Comparison of ENCODE assay signal across 26 cellular contexts in genomic region chr2:109028738-109029443, GRCh38. TPM values are rescaled to one million over a fixed set of nuclear protein-coding genes. Genes with fewer than 3 reads are reported as not detected.
"Had no signal": no experiment of that assay in that cellular context is flagged by ENCODE, and none has a peak within 500 bp of the region (broad histone marks: within the 10 kb centered on the region; RNA-seq: fewer than 3 reads in every experiment).

No MANE protein-coding gene starts in this region.

- H3K4me3 Mint-ChIP-seq: activated CD4-positive, alpha-beta memory T cell treated with anti-CD3 and anti-CD28 coated beads for 36 hours; activated CD4-positive, alpha-beta T cell treated with anti-CD3 and anti-CD28 coated beads, Interleukin-2, amount 10 ng/mL, durations not matched to agents 7 days and 5 days; activated naive CD8-positive, alpha-beta T cell treated with anti-CD3 and anti-CD28 coated beads for 36 hours; activated T-cell treated with anti-CD3 and anti-CD28 coated beads, Interleukin-2, amount 50 U/mL, for 72 hours had no signal

- H3K4me3 ChIP-seq: MG63, SK-N-MC had no signal

- H3K27me3 Mint-ChIP-seq: activated CD4-positive, alpha-beta memory T cell treated with anti-CD3 and anti-CD28 coated beads for 36 hours; activated CD4-positive, alpha-beta T cell treated with anti-CD3 and anti-CD28 coated beads, Interleukin-2, amount 10 ng/mL, durations not matched to agents 7 days and 5 days; activated naive CD8-positive, alpha-beta T cell treated with anti-CD3 and anti-CD28 coated beads for 36 hours had no signal

- DNase-seq: activated CD4-positive, alpha-beta memory T cell treated with anti-CD3 and anti-CD28 coated beads for 36 hours; activated CD4-positive, alpha-beta T cell treated with anti-CD3 and anti-CD28 coated beads, Interleukin-2, amount 10 ng/mL, durations not matched to agents 7 days and 5 days; activated CD4-positive, CD25-positive, alpha-beta regulatory T cell; activated CD8-positive, alpha-beta memory T cell treated with anti-CD3 and anti-CD28 coated beads, Interleukin-2, amount 50 U/mL, for 4 hours; activated naive CD8-positive, alpha-beta T cell treated with anti-CD3 and anti-CD28 coated beads for 36 hours; activated T-cell treated with anti-CD3 and anti-CD28 coated beads, Interleukin-2, amount 50 U/mL, for 72 hours; anterior cingulate cortex; MG63; MV-4-11; NCI-H1092 treated with DMSO at 0.1 percent for 48 hours; NCI-H1436; NCI-H187; NCI-H2081; NCI-H510A treated with DMSO at 0.1 percent for 48 hours; NCI-H69; NK-92 treated with Interleukin-12 subunit alpha and Interleukin-12 subunit beta, amount 100 ng/mL, for 24 hours; OCI-M1; RPMI8226; T-helper 1 cell had no signal

- H3K27ac Mint-ChIP-seq: activated CD4-positive, alpha-beta memory T cell treated with anti-CD3 and anti-CD28 coated beads for 36 hours; activated CD4-positive, alpha-beta T cell treated with anti-CD3 and anti-CD28 coated beads, Interleukin-2, amount 10 ng/mL, durations not matched to agents 7 days and 5 days; activated naive CD8-positive, alpha-beta T cell treated with anti-CD3 and anti-CD28 coated beads for 36 hours; activated T-cell treated with anti-CD3 and anti-CD28 coated beads, Interleukin-2, amount 50 U/mL, for 72 hours; activated T-helper 2 cell treated with anti-CD3 and anti-CD28 coated beads, Interferon-gamma antibody, Interleukin-2, Interleukin-4, amounts not matched to agents 10 μg/mL and 5 μg/mL and 100 μg/mL, durations not matched to agents 14 hours and 24 hours and 36 hours had no signal

- H3K27ac ChIP-seq: SK-N-MC, VCaP had no signal

- H3K27me3 ChIP-seq: MG63 had no signal

- ATAC-seq: activated T-cell treated with anti-CD3 and anti-CD28 coated beads, Interleukin-2, amount 50 U/mL, for 72 hours; Right ventricle myocardium inferior had no signal

RNA-seq across cellular contexts. Expression of gene EDAR, which starts 39.9 kb away (rescaled TPM):
- total RNA-seq: cardiac septum; cerebellum; T-helper 2 cell treated with Interferon-gamma antibody and Interleukin-4, amounts not matched to agents 100 ng/mL and 5 ng/mL, for 36 hours had no signal
